ENCODE assay signal across 8 cellular contexts in the genomic region with DNA sequence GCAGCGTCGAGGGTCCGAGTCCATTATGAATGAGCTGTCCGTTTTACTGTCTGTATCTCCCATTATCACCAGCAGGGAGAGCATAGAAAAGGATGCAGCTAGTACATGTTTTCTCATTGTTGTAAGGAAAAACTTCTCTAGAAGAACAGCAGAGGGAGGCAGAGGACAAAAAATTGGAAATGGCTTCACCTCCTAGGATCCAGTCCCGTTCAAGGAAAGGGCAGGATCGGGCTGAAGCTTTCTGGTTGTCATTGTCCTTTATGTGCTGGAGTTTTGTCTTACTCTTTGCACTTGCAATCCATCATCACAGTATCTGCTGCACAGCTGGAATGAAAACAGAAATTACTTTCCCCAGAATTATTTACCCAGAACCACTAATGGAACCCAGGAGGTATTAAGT. TPM values are rescaled to one million over a fixed set of nuclear protein-coding genes. Genes with fewer than 3 reads are reported as not detected.
DNase-seq lines count a peak whose midpoint lies in the region; ATAC-seq and TF ChIP-seq lines count a peak whose summit lies in the region.

No MANE protein-coding gene starts in this region.

- H3K4me1 ChIP-seq in DND-41 (ENCODE audit: insufficient read depth, low read length), result no peaks in the 10 kb centered on the region
- H3K4me1 ChIP-seq in vagina, result no peaks in the 10 kb centered on the region

- no peak overlapping the region for H3K4me2 ChIP-seq in DND-41 (ENCODE audit: insufficient read depth, low read length)

- H3K9ac ChIP-seq in DND-41 (ENCODE audit: low read depth, low read length), result no peak overlapping the region

- peak; percentile 24 for DNase-seq in DND-41
- peak; percentile 72 for DNase-seq in NAMALWA (ENCODE audit: low spot score)
- DNase-seq in SHP77 (lab: John Stamatoyannopoulos, UW), result peak; percentile 50 to 64
- DNase-seq in dermis microvascular lymphatic vessel endothelial cell (ENCODE audit: low read depth in 2 of 2), result peak; percentile 77 to 80
- DNase-seq in lung microvascular endothelial cell (ENCODE audit: low read depth in 2 of 2), result peak; percentile 83 to 87
- DNase-seq in vagina (ENCODE audit: extremely low spot score in 2 of 2), result no peak
- no peak for DNase-seq in activated CD8-positive, alpha-beta memory T cell treated with anti-CD3 and anti-CD28 coated beads for 24 hours

- H3K4me3 ChIP-seq in DND-41 (ENCODE audit: low read depth in 1 of 2, low read length in 2 of 2) (no peak overlapping the region), vagina (no peak overlapping the region)

- intact Hi-C loops in vagina (cut with DNase I), result no loop called here

- TF ChIP-seq CTCF in DND-41 (IDR thresholded peaks at IDR 0.05; ENCODE audit: borderline replicate concordance, extremely low read depth, low read length, poor library complexity, severe bottlenecking) (peak; percentile 61), vagina (IDR thresholded peaks at IDR 0.05) (peak; percentile 29 to 82 (median 46))

- no peak for TF ChIP-seq POLR2A in vagina (IDR thresholded peaks at IDR 0.05)

- H3K27ac ChIP-seq in DND-41 (ENCODE audit: low read length), result no peak overlapping the region
- no peak overlapping the region for H3K27ac ChIP-seq in vagina

- ATAC-seq in DND-41 (ENCODE audit: insufficient read depth, low read depth) (peak; percentile 70), GM21526 (IDR thresholded peaks at IDR 0.05; ENCODE audit: low FRiP score, unreplicated experiment) (peak; percentile 83)

- H3K9me3 ChIP-seq in DND-41 (ENCODE audit: insufficient read depth, low read length, severe bottlenecking), result no peaks in the 10 kb centered on the region
- H3K9me3 ChIP-seq in vagina, result peaks cover 4% of the 10 kb centered on the region

- no peaks in the 10 kb centered on the region for H4K20me1 ChIP-seq in DND-41 (ENCODE audit: insufficient read depth, low read length)

- H3K27me3 ChIP-seq in DND-41 (ENCODE audit: insufficient read depth, low read length, poor library complexity), result no peaks in the 10 kb centered on the region
- H3K27me3 ChIP-seq in vagina, result no peaks in the 10 kb centered on the region

- H3K36me3 ChIP-seq in DND-41 (ENCODE audit: insufficient read depth, low read length) (no peaks in the 10 kb centered on the region), vagina (no peaks in the 10 kb centered on the region)

- no peaks in the 10 kb centered on the region for H3K79me2 ChIP-seq in DND-41 (ENCODE audit: insufficient read depth, low read length)

- no peak overlapping the region for H2AFZ ChIP-seq in DND-41 (ENCODE audit: low read depth, low read length)

RNA-seq across cellular contexts. Expression of a gene that starts 14.7 kb away (rescaled TPM):
- total RNA-seq in dermis microvascular lymphatic vessel endothelial cell, result under 0.01 TPM in 2 replicates
- under 0.01 TPM in 1 of 2 replicates, not detected in the other for total RNA-seq in lung microvascular endothelial cell
- 3.7 TPM for total RNA-seq in vagina

Comparison
In these comparisons a context has a peak if more than half of its experiments do, and no peak if none do; other contexts are left out.
1. DNase-seq: peak in DND-41 (single experiment), NAMALWA (single experiment), SHP77 (2 of 2), dermis microvascular lymphatic vessel endothelial cell (2 of 2) and lung microvascular endothelial cell (2 of 2); none in vagina (0 of 2) and activated CD8-positive, alpha-beta memory T cell treated with anti-CD3 and anti-CD28 coated beads for 24 hours (single experiment).